16 cellular contexts compared by ENCODE assay signal in genomic region chr1:109996476-109996875, GRCh38. TPM values are rescaled to one million over a fixed set of nuclear protein-coding genes. Genes with fewer than 3 reads are reported as not detected.
A peak's percentile ranks its signal among the peaks of the same experiment; 100 is the strongest.
DNase-seq lines count a peak whose midpoint lies in the region; ATAC-seq, FAIRE-seq and TF ChIP-seq lines count a peak whose summit lies in the region.
"Had no signal": no experiment of that assay in that cellular context is flagged by ENCODE, and none has a peak within 500 bp of the region (broad histone marks: within the 10 kb centered on the region; RNA-seq: fewer than 3 reads in every experiment).

No MANE protein-coding gene starts in this region.

- H3K9me3 ChIP-seq in A549 (no peaks in the 10 kb centered on the region), PC-3 (ENCODE audit: low read length) (no peaks in the 10 kb centered on the region), mesodermal cell (ENCODE audit: control insufficient read depth, low read length) (no peaks in the 10 kb centered on the region)
- H3K9me3 ChIP-seq: tibial nerve had no signal

- H3F3A ChIP-seq in PC-3 (ENCODE audit: low read length, unreplicated experiment): no peaks in the 10 kb centered on the region

- 0 out of 3 replicates have a peak overlapping the region, but pooled peaks have one; percentile 12 for H3K4me2 ChIP-seq in A549
- no peak overlapping the region for H3K4me2 ChIP-seq in PC-3 (ENCODE audit: low read length)

- TF ChIP-seq CTCF in A549 (IDR thresholded peaks at IDR 0.05) (no peak), PC-3 (conservative IDR thresholded peaks at IDR 0.05; ENCODE audit: low read depth, low read length) (no peak), dorsolateral prefrontal cortex (IDR thresholded peaks at IDR 0.05 in 54 of 56, conservative IDR thresholded peaks at IDR 0.05 in 2 of 56; ENCODE audit: low read depth in 1 of 56, partially characterized antibody in 56 of 56) (no peak)

- 67% methylated on average over 5 of the region's 5 CpGs for WGBS in A549 (ENCODE audit: missing lambda C conversion rate)
- 88 to 100% methylated on average over 2 to 5 of the region's 5 CpGs for WGBS in mesodermal cell (ENCODE audit: insufficient coverage in 2 of 2), 2 experiments

- no peak overlapping the region; a peak in 1 of 6 replicates for H3K27ac ChIP-seq in A549
- no peak overlapping the region for H3K27ac ChIP-seq in PC-3 (ENCODE audit: low read length)
- H3K27ac ChIP-seq in dorsolateral prefrontal cortex: peak overlapping the region in 53 of 59 donors; percentile 2 to 99 (median 73)
- peak overlapping the region; percentile 30 for H3K27ac ChIP-seq in mesodermal cell (ENCODE audit: low read depth, low read length, severe bottlenecking)
- H3K27ac ChIP-seq: RWPE1 had no signal

- CTCF ChIA-PET in A549 (lab: Yijun Ruan, JAX) (interaction anchor here (1.2 to 7.3 kb wide), 5 partner anchors 11 to 356 kb away, joined by 3 to 44 read pairs (median 4); partner anchors contain the start of gene AHCYL1), PC-3 (lab: Charles Lee) (no interaction called here)

- no peak for TF ChIP-seq RAD21 in A549 (conservative IDR thresholded peaks at IDR 0.05 in 1 of 2, IDR thresholded peaks at IDR 0.05 in 1 of 2)

- H3K4me3 ChIP-seq in A549 (no peak overlapping the region), PC-3 (ENCODE audit: low read length) (no peak overlapping the region), dorsolateral prefrontal cortex (no peak overlapping the region), mesodermal cell (ENCODE audit: extremely low read depth, insufficient read depth, low read length, poor library complexity, severe bottlenecking) (no peak overlapping the region)
- H3K4me3 ChIP-seq: tibial nerve had no signal

- H3K36me3 ChIP-seq in PC-3 (ENCODE audit: low read depth, low read length) (peaks cover 6% of the 10 kb centered on the region; the same call in 1 of the 2 replicates), mesodermal cell (ENCODE audit: control insufficient read depth, insufficient read depth, low read length) (peaks cover 42% of the 10 kb centered on the region)

- POLR2A ChIA-PET in A549 (lab: Yijun Ruan, JAX) (no interaction called here), PC-3 (lab: Charles Lee; ENCODE audit: unreplicated experiment) (no interaction called here)

- no TSS peak for BruUV-seq in PC-3 (replicated peaks; lab: Mats Ljungman, UMichigan)

- peaks cover 7% of the 10 kb centered on the region; the same call in 1 of the 2 replicates for H4K20me1 ChIP-seq in PC-3 (ENCODE audit: low read length)

- intact Hi-C loops in PC-3 (cut with micrococcal nuclease) (no loop called here), dorsolateral prefrontal cortex (cut with DNase I) (no loop called here), posterior vena cava (cut with DNase I) (no loop called here), head of caudate nucleus (cut with DNase I) (no loop called here)

- DNase-seq in A549 (ENCODE audit: low read depth in 1 of 2, low spot score in 1 of 2) (no peak), PC-3 (peak; percentile 29), dorsolateral prefrontal cortex (no peak), posterior vena cava (ENCODE audit: low spot score) (no peak), head of caudate nucleus (no peak), epidermal melanocyte (ENCODE audit: insufficient read length, low spot score) (no peak), HuH-7 (ENCODE audit: low spot score) (no peak)
- DNase-seq: DMS153, immature natural killer cell, natural killer cell, NCI-H1105 treated with DMSO at 0.1 percent for 48 hours, NCI-H2171 had no signal

- FAIRE-seq in A549 (lab: Jason Lieb, UNC): no peak
- FAIRE-seq: H54 had no signal

- TF ChIP-seq EP300 in A549 (IDR thresholded peaks at IDR 0.05): no peak

- H3K4me1 ChIP-seq in A549 (peaks cover 65% of the 10 kb centered on the region), PC-3 (ENCODE audit: insufficient read depth, low read length) (peaks cover 13% of the 10 kb centered on the region), mesodermal cell (ENCODE audit: control insufficient read depth, insufficient read depth, low read length, poor library complexity, severe bottlenecking) (peaks cover 8% of the 10 kb centered on the region)

- TF ChIP-seq POLR2A in A549 (IDR thresholded peaks at IDR 0.05; ENCODE audit: low read length): no peak

- H2AFZ ChIP-seq in PC-3 (ENCODE audit: low read length): no peak overlapping the region

- H3K79me2 ChIP-seq in PC-3 (ENCODE audit: low read length): peaks cover 90% of the 10 kb centered on the region

- ATAC-seq in A549 (peak in 1 of 2 experiments; percentile 39; a peak in 1 of 6 replicates), PC-3 (no peak)
- ATAC-seq: natural killer cell had no signal

- no peak overlapping the region for H3K9ac ChIP-seq in PC-3 (ENCODE audit: low read length)

- no peaks in the 10 kb centered on the region for H3K9me2 ChIP-seq in PC-3 (replicated peaks; ENCODE audit: low read length)

- H3K27me3 ChIP-seq in PC-3 (ENCODE audit: low read length): no peaks in the 10 kb centered on the region
- no peaks in the 10 kb centered on the region for H3K27me3 ChIP-seq in dorsolateral prefrontal cortex
- H3K27me3 ChIP-seq: tibial nerve had no signal

TF ChIP-seq in A549, 52 proteins besides CTCF, POLR2A, EP300 and RAD21:
- no peak for TF ChIP-seq FOXS1 (CRISPR knock-in tag; IDR thresholded peaks at IDR 0.05)
- no peak for TF ChIP-seq BCL3 (IDR thresholded peaks at IDR 0.05)
- TF ChIP-seq RARB (CRISPR knock-in tag; IDR thresholded peaks at IDR 0.05): no peak
- TF ChIP-seq GATA3 (IDR thresholded peaks at IDR 0.05; ENCODE audit: borderline replicate concordance): no peak
- no peak for TF ChIP-seq CBX2 (IDR thresholded peaks at IDR 0.05; ENCODE audit: borderline replicate concordance, low read depth)
- TF ChIP-seq TFCP2L1 (CRISPR knock-in tag; IDR thresholded peaks at IDR 0.05): no peak
- TF ChIP-seq MAZ (IDR thresholded peaks at IDR 0.05; ENCODE audit: borderline replicate concordance, low read depth, low read length): no peak
- no peak for TF ChIP-seq KDM5A (IDR thresholded peaks at IDR 0.05)
- no peak for TF ChIP-seq ESRRA (IDR thresholded peaks at IDR 0.05; ENCODE audit: borderline replicate concordance, low read length)
- no peak for TF ChIP-seq ELK1 (IDR thresholded peaks at IDR 0.05; ENCODE audit: low read depth, low read length)
- TF ChIP-seq FOSL2 (IDR thresholded peaks at IDR 0.05): no peak
- no peak for TF ChIP-seq FOSL2 (CRISPR knock-in tag; IDR thresholded peaks at IDR 0.05)
- no peak for TF ChIP-seq ZFP36 (IDR thresholded peaks at IDR 0.05; ENCODE audit: borderline replicate concordance, partially characterized antibody)
TF ChIP-seq in A549: peak in this region for 0.

RNA-seq across cellular contexts. Expression of gene AHCYL1, which starts 11.9 kb away (rescaled TPM):
- polyA plus RNA-seq in A549 (2011; rRNA removed) (147 and 148 TPM in 2 replicates), A549 (2017; fragmentation: RNase III; extraction: RNeasy Plus Mini Kit Qiagen cat#74134 plus additional on column Dnase treatment) (124 to 145 TPM (median 133 TPM) in 3 replicates)
- polyA plus RNA-seq in A549 (2012; cell fraction: cytosol; rRNA removed): 66.5 and 81.2 TPM in 2 replicates
- polyA plus RNA-seq in A549 (2012; cell fraction: nucleus; rRNA removed): 65.5 and 81.1 TPM in 2 replicates
- polyA minus RNA-seq in A549 (2011; rRNA and poly(A)+ RNA removed): 94.6 and 102 TPM in 2 replicates
- total RNA-seq in PC-3 (2014; rRNA removed) (35.8 and 40.9 TPM in 2 replicates), dorsolateral prefrontal cortex (100 to 1,000 TPM; 172 to 665 (median 292) TPM), posterior vena cava (10 to 100 TPM; 64.9 to 67.3 TPM)
- 148 TPM for polyA plus RNA-seq in mesodermal cell (2013, experiment 1 of 2)
- 150 TPM for polyA plus RNA-seq in mesodermal cell (2013, experiment 2 of 2)

RNA-seq across cellular contexts. Expression of gene STRIP1, which starts 37.9 kb away (rescaled TPM):
- polyA plus RNA-seq in A549 (2011; rRNA removed) (16.4 and 20.2 TPM in 2 replicates), A549 (2017; fragmentation: RNase III; extraction: RNeasy Plus Mini Kit Qiagen cat#74134 plus additional on column Dnase treatment) (14.4 to 16.7 TPM (median 16.1 TPM) in 3 replicates)
- 13.3 and 14.6 TPM in 2 replicates for polyA plus RNA-seq in A549 (2012; cell fraction: cytosol; rRNA removed)
- polyA plus RNA-seq in A549 (2012; cell fraction: nucleus; rRNA removed): 31.9 and 33.1 TPM in 2 replicates
- 30.5 and 34.0 TPM in 2 replicates for polyA minus RNA-seq in A549 (2011; rRNA and poly(A)+ RNA removed)
- total RNA-seq in PC-3 (2014; rRNA removed) (41.4 and 44.3 TPM in 2 replicates), dorsolateral prefrontal cortex (10 to 100 TPM; 45.9 to 78.9 (median 61.2) TPM), posterior vena cava (10 to 100 TPM; 27.2 to 29.8 TPM)
- 47.1 TPM for polyA plus RNA-seq in mesodermal cell (2013, experiment 1 of 2)
- polyA plus RNA-seq in mesodermal cell (2013, experiment 2 of 2): 41.1 TPM

Comparison
In these comparisons a context has a peak if more than half of its experiments do, and no peak if none do; other contexts are left out.
1. H3K27ac ChIP-seq: peak in dorsolateral prefrontal cortex (53 of 59) and mesodermal cell (single experiment); none in A549 (0 of 2) and PC-3 (single experiment).